In genomic region chr5:121189569-121190305, GRCh38 we compare ENCODE assay signal across 12 cellular contexts.
DNase-seq lines count a peak whose midpoint lies in the region; ATAC-seq and TF ChIP-seq lines count a peak whose summit lies in the region.
"Had no signal": no experiment of that assay in that cellular context is flagged by ENCODE, and none has a peak within 500 bp of the region (broad histone marks: within the 10 kb centered on the region; RNA-seq: fewer than 3 reads in every experiment).

No MANE protein-coding gene starts in this region.

- no peaks in the 10 kb centered on the region for H3K79me2 ChIP-seq in fibroblast of lung (ENCODE audit: control insufficient read depth, insufficient read depth, low read length)
- no peaks in the 10 kb centered on the region for H3K79me2 ChIP-seq in smooth muscle cell (ENCODE audit: low read depth)

- no peak overlapping the region for H2AFZ ChIP-seq in fibroblast of lung (ENCODE audit: low read length)
- H2AFZ ChIP-seq in smooth muscle cell (ENCODE audit: low read depth): peak overlapping the region; percentile 51

- no peaks in the 10 kb centered on the region for H3K4me1 ChIP-seq in SJCRH30
- H3K4me1 ChIP-seq in fibroblast of lung (ENCODE audit: control insufficient read depth, extremely low read depth, insufficient read depth, low read length): no peaks in the 10 kb centered on the region
- no peaks in the 10 kb centered on the region for H3K4me1 ChIP-seq in smooth muscle cell (ENCODE audit: low read depth)

- ATAC-seq in HG03432 (IDR thresholded peaks at IDR 0.05; ENCODE audit: unreplicated experiment): no peak
- ATAC-seq: esophagus mucosa; stimulated activated memory B cell treated with anti-CD40 and anti-IgM and Interleukin-4, amounts not matched to agents 10 μg/mL and 1 μg/mL and 100 μg/mL, for 72 hours had no signal

- H3F3A ChIP-seq in smooth muscle cell (ENCODE audit: low read depth): peaks cover 4% of the 10 kb centered on the region

- H4K20me1 ChIP-seq in fibroblast of lung (ENCODE audit: control insufficient read depth, extremely low read depth, insufficient read depth, low read length): no peaks in the 10 kb centered on the region
- no peaks in the 10 kb centered on the region for H4K20me1 ChIP-seq in smooth muscle cell (ENCODE audit: low read depth)

- H3K4me2 ChIP-seq in fibroblast of lung (ENCODE audit: extremely low read depth, insufficient read depth, low read length) (no peak overlapping the region), smooth muscle cell (peak overlapping the region; percentile 56)

- WGBS in smooth muscle cell (ENCODE audit: low lambda C conversion rate): 55% methylated on average over 3 of the region's 3 CpGs

- H3K27me3 ChIP-seq in SJCRH30 (0 out of 2 replicates have a peak, but pooled peaks cover 4% of the 10 kb centered on the region), fibroblast of lung (ENCODE audit: control insufficient read depth, insufficient read depth, low read length) (no peaks in the 10 kb centered on the region), smooth muscle cell (ENCODE audit: low read depth) (peaks cover 5% of the 10 kb centered on the region)

- DNase-seq in NCI-H524 (lab: John Stamatoyannopoulos, UW): peak; percentile 29 to 65
- DNase-seq in NCI-H524 treated with DMSO at 0.1 percent for 48 hours (lab: John Stamatoyannopoulos, UW): no peak
- DNase-seq in SJCRH30: peak; percentile 10 to 48
- peak; percentile 59 to 74 for DNase-seq in fibroblast of lung (ENCODE audit: low read depth in 2 of 2)
- no peak for DNase-seq in smooth muscle cell (lab: John Stamatoyannopoulos, UW; ENCODE audit: unreplicated experiment)
- no peak for DNase-seq in activated effector memory CD4-positive, alpha-beta T cell treated with Interleukin-2 at 50 U/mL for 16 hours
- no peak for DNase-seq in activated CD4-positive, alpha-beta T cell treated with anti-CD3 and anti-CD28 coated beads for 48 hours
- DNase-seq: activated B cell treated with CpG ODN at 0.5 μM for 24 hours; activated naive CD8-positive, alpha-beta T cell treated with anti-CD3 and anti-CD28 coated beads, Interleukin-2, amount 10 ng/mL, durations not matched to agents 7 days and 5 days had no signal

- H3K27ac ChIP-seq in SJCRH30: no peak overlapping the region
- no peak overlapping the region for H3K27ac ChIP-seq in fibroblast of lung (ENCODE audit: insufficient read depth, low read length)
- H3K27ac ChIP-seq in smooth muscle cell (ENCODE audit: low read depth): peak overlapping the region; percentile 51

- H3K9me3 ChIP-seq in SJCRH30 (replicated peaks) (no peaks in the 10 kb centered on the region), fibroblast of lung (ENCODE audit: control insufficient read depth, insufficient read depth, low read depth, low read length) (no peaks in the 10 kb centered on the region), smooth muscle cell (replicated peaks; ENCODE audit: low read depth) (no peaks in the 10 kb centered on the region)

- TF ChIP-seq CTCF in fibroblast of lung (conservative IDR thresholded peaks at IDR 0.05 in 1 of 2, IDR thresholded peaks at IDR 0.05 in 1 of 2; ENCODE audit: low read depth in 1 of 2, low read length in 2 of 2): no peak
- no peak for TF ChIP-seq CTCF in smooth muscle cell (IDR thresholded peaks at IDR 0.05; ENCODE audit: borderline replicate concordance, insufficient read depth, poor library complexity, severe bottlenecking)

- H3K4me3 ChIP-seq in SJCRH30 (no peak overlapping the region), fibroblast of lung (replicated peaks in 1 of 4; ENCODE audit: control extremely low read depth in 1 of 4, insufficient read depth in 1 of 4, low read depth in 3 of 4, low read length in 4 of 4) (no peak overlapping the region), smooth muscle cell (no peak overlapping the region)

- no peaks in the 10 kb centered on the region for H3K36me3 ChIP-seq in SJCRH30
- no peaks in the 10 kb centered on the region for H3K36me3 ChIP-seq in fibroblast of lung (ENCODE audit: control insufficient read depth, insufficient read depth, low read length)
- no peaks in the 10 kb centered on the region for H3K36me3 ChIP-seq in smooth muscle cell (ENCODE audit: low read depth)

- no peak overlapping the region for H3K9ac ChIP-seq in fibroblast of lung (ENCODE audit: insufficient read depth, low read length)
- H3K9ac ChIP-seq in smooth muscle cell (ENCODE audit: low read depth): no peak overlapping the region

Comparison
In these comparisons a context has a peak if more than half of its experiments do, and no peak if none do; other contexts are left out.
1. DNase-seq: peak in NCI-H524 (2 of 2), SJCRH30 (2 of 2) and fibroblast of lung (2 of 2); none in NCI-H524 treated with DMSO at 0.1 percent for 48 hours (single experiment), smooth muscle cell (single experiment), activated effector memory CD4-positive, alpha-beta T cell treated with Interleukin-2 at 50 U/mL for 16 hours (single experiment) and activated CD4-positive, alpha-beta T cell treated with anti-CD3 and anti-CD28 coated beads for 48 hours (single experiment).